In genomic region chr12:75488553-75488952, GRCh38 we compare ENCODE assay signal across 9 cellular contexts. TPM values are rescaled to one million over a fixed set of nuclear protein-coding genes. Genes with fewer than 3 reads are reported as not detected.
DNase-seq lines count a peak whose midpoint lies in the region; TF ChIP-seq lines count a peak whose summit lies in the region.
"Had no signal": no experiment of that assay in that cellular context is flagged by ENCODE, and none has a peak within 500 bp of the region (broad histone marks: within the 10 kb centered on the region; RNA-seq: fewer than 3 reads in every experiment).

No MANE protein-coding gene starts in this region.

- H3K27ac ChIP-seq in GM23248 (peak overlapping the region; percentile 60), testis (no peak overlapping the region)
- H3K27ac ChIP-seq: SJSA1 had no signal

- H3K4me2 ChIP-seq in GM23248 (ENCODE audit: unreplicated experiment), result peak overlapping the region; percentile 57

- H3K27me3 ChIP-seq in GM23248 (replicated peaks; ENCODE audit: insufficient read depth) (no peaks in the 10 kb centered on the region), testis (no peaks in the 10 kb centered on the region)
- H3K27me3 ChIP-seq: SJSA1 had no signal

- POLR2A ChIA-PET in activated CD4-positive, alpha-beta T cell treated with anti-CD3 and anti-CD28 coated beads, Interleukin-2, amount 10 ng/mL, durations not matched to agents 7 days and 5 days (lab: Charles Lee), result no interaction called here

- in situ Hi-C loops in GM23248 (cut with MboI), result loop anchor here (5.0 to 25.0 kb wide), 3 partner anchors 94 to 801 kb away; partner anchors contain the start of genes CAPS2, GLIPR1L1 and GLIPR1L2

- peak; percentile 10 for DNase-seq in DMS53 treated with DMSO at 0.1 percent for 48 hours (lab: John Stamatoyannopoulos, UW; ENCODE audit: unreplicated experiment)
- peak; percentile 80 for DNase-seq in GM23248
- peak; percentile 44 for DNase-seq in OCI-M1 (lab: John Stamatoyannopoulos, UW)
- DNase-seq in fibroblast of mammary gland (ENCODE audit: low read depth), result peak; percentile 69
- peak; percentile 46 for DNase-seq in testis
- DNase-seq in NCI-H2107 treated with DMSO at 0.1 percent for 48 hours (lab: John Stamatoyannopoulos, UW; ENCODE audit: unreplicated experiment), result no peak
- no peak for DNase-seq in activated CD4-positive, alpha-beta T cell treated with anti-CD3 and anti-CD28 coated beads, Interleukin-2, amount 10 ng/mL, durations not matched to agents 7 days and 5 days
- DNase-seq in C1 segment of cervical spinal cord (lab: John Stamatoyannopoulos, UW), result no peak

- peaks cover 53% of the 10 kb centered on the region for H3K4me1 ChIP-seq in GM23248 (ENCODE audit: insufficient read depth)
- no peaks in the 10 kb centered on the region for H3K4me1 ChIP-seq in testis

- H3K9me3 ChIP-seq in GM23248 (ENCODE audit: low read depth) (no peaks in the 10 kb centered on the region), testis (no peaks in the 10 kb centered on the region)
- H3K9me3 ChIP-seq: SJSA1 had no signal

- intact Hi-C loops in testis (cut with DNase I; ENCODE audit: low total_unique reads), result no loop called here

- no peak overlapping the region for H2AFZ ChIP-seq in GM23248

- H3K4me3 ChIP-seq in GM23248, result peak overlapping the region; percentile 45; the same call in 1 of the 2 replicates
- no peak overlapping the region for H3K4me3 ChIP-seq in fibroblast of mammary gland (ENCODE audit: control insufficient read depth, low read depth, low read length)
- H3K4me3 ChIP-seq in testis, result no peak overlapping the region
- H3K4me3 ChIP-seq: SJSA1 had no signal

- H4K20me1 ChIP-seq in GM23248 (ENCODE audit: insufficient read depth), result no peaks in the 10 kb centered on the region; the same call in 1 of the 2 replicates

- H3K9ac ChIP-seq in GM23248, result no peak overlapping the region

- no peak overlapping the region for H3K4me3 Mint-ChIP-seq in activated CD4-positive, alpha-beta T cell treated with anti-CD3 and anti-CD28 coated beads, Interleukin-2, amount 10 ng/mL, durations not matched to agents 7 days and 5 days

- H3F3A ChIP-seq in GM23248 (ENCODE audit: insufficient read depth), result peaks cover 70% of the 10 kb centered on the region

- H3K27ac Mint-ChIP-seq in activated CD4-positive, alpha-beta T cell treated with anti-CD3 and anti-CD28 coated beads, Interleukin-2, amount 10 ng/mL, durations not matched to agents 7 days and 5 days, result no peak overlapping the region

- H3K27me3 Mint-ChIP-seq in activated CD4-positive, alpha-beta T cell treated with anti-CD3 and anti-CD28 coated beads, Interleukin-2, amount 10 ng/mL, durations not matched to agents 7 days and 5 days, result no peaks in the 10 kb centered on the region

- TF ChIP-seq CTCF in fibroblast of mammary gland (conservative IDR thresholded peaks at IDR 0.05; ENCODE audit: control insufficient read depth, insufficient read depth, low read depth, low read length), result peak; percentile 68
- TF ChIP-seq CTCF in testis (IDR thresholded peaks at IDR 0.05), result peak in 1 of 3 experiments; percentile 17

- no peaks in the 10 kb centered on the region for H3K9me3 Mint-ChIP-seq in activated CD4-positive, alpha-beta T cell treated with anti-CD3 and anti-CD28 coated beads, Interleukin-2, amount 10 ng/mL, durations not matched to agents 7 days and 5 days

- TF ChIP-seq POLR2A in testis (IDR thresholded peaks at IDR 0.05), result no peak

- CTCF ChIA-PET in activated CD4-positive, alpha-beta T cell treated with anti-CD3 and anti-CD28 coated beads, Interleukin-2, amount 10 ng/mL, durations not matched to agents 7 days and 5 days (lab: Charles Lee), result interaction anchor here (1.4 kb wide), 1 partner anchor 97 kb away, joined by 3 read pairs; the partner anchor contains the start of gene GLIPR1L2

- H3K36me3 ChIP-seq in GM23248 (ENCODE audit: low read depth) (peaks cover 49% of the 10 kb centered on the region), testis (ENCODE audit: low read depth, missing control alignments) (no peaks in the 10 kb centered on the region)

- H3K79me2 ChIP-seq in GM23248 (ENCODE audit: insufficient read depth), result peaks cover 83% of the 10 kb centered on the region

- H3K9me2 ChIP-seq in GM23248 (ENCODE audit: insufficient read depth), result no peaks in the 10 kb centered on the region

- peaks cover 20% of the 10 kb centered on the region for H3K36me3 Mint-ChIP-seq in activated CD4-positive, alpha-beta T cell treated with anti-CD3 and anti-CD28 coated beads, Interleukin-2, amount 10 ng/mL, durations not matched to agents 7 days and 5 days (ENCODE audit: low read depth)

- H3K4me1 Mint-ChIP-seq in activated CD4-positive, alpha-beta T cell treated with anti-CD3 and anti-CD28 coated beads, Interleukin-2, amount 10 ng/mL, durations not matched to agents 7 days and 5 days, result peaks cover 32% of the 10 kb centered on the region

RNA-seq across cellular contexts. Expression of gene GLIPR1, which starts 8.0 kb away (rescaled TPM):
- total RNA-seq in GM23248 (2014; rRNA removed; shearing (Covaris generic)), result 272 and 303 TPM in 2 replicates
- 488 and 507 TPM in 2 replicates for polyA plus RNA-seq in GM23248 (2016; fragmentation: Nextera tagmentation; extraction: Ambion mirVana)
- total RNA-seq in testis, result 1 to 10 TPM; 3.5 to 4.3 TPM
- 11.8 TPM for polyA plus RNA-seq in testis (ENCODE audit: insufficient read depth, low read depth, low replicate concordance)
- total RNA-seq in activated CD4-positive, alpha-beta T cell treated with anti-CD3 and anti-CD28 coated beads, Interleukin-2, amount 10 ng/mL, durations not matched to agents 7 days and 5 days, result 10 to 100 TPM; 35.2 to 43.6 TPM

RNA-seq across cellular contexts. Expression of gene KRR1, which starts 22.9 kb away (rescaled TPM):
- 45.3 and 54.9 TPM in 2 replicates for total RNA-seq in GM23248 (2014; rRNA removed; shearing (Covaris generic))
- polyA plus RNA-seq in GM23248 (2016; fragmentation: Nextera tagmentation; extraction: Ambion mirVana) (35.1 and 37.4 TPM in 2 replicates), testis (ENCODE audit: insufficient read depth, low read depth, low replicate concordance) (24.8 TPM)
- 10 to 100 TPM; 37.5 to 38.8 TPM for total RNA-seq in testis
- 10 to 100 TPM; 72.6 to 75.3 TPM for total RNA-seq in activated CD4-positive, alpha-beta T cell treated with anti-CD3 and anti-CD28 coated beads, Interleukin-2, amount 10 ng/mL, durations not matched to agents 7 days and 5 days

Comparison
In these comparisons a context has a peak if more than half of its experiments do, and no peak if none do; other contexts are left out.
1. DNase-seq: peak in DMS53 treated with DMSO at 0.1 percent for 48 hours (single experiment), GM23248 (single experiment), OCI-M1 (single experiment), fibroblast of mammary gland (single experiment) and testis (single experiment); none in NCI-H2107 treated with DMSO at 0.1 percent for 48 hours (single experiment), activated CD4-positive, alpha-beta T cell treated with anti-CD3 and anti-CD28 coated beads, Interleukin-2, amount 10 ng/mL, durations not matched to agents 7 days and 5 days (single experiment) and C1 segment of cervical spinal cord (0 of 14).
2. RNA of gene GLIPR1, which starts 8.0 kb away (total RNA-seq): 272 to 303 TPM in GM23248 and 35.2 to 43.6 TPM in activated CD4-positive, alpha-beta T cell treated with anti-CD3 and anti-CD28 coated beads, Interleukin-2, amount 10 ng/mL, durations not matched to agents 7 days and 5 days; 3.5 to 4.3 TPM in testis; every median in the first group is over 4 times any median in the second.